Comparison of ENCODE assay signal across 17 cellular contexts in genomic region chr4:78070731-78071282, GRCh38. TPM values are rescaled to one million over a fixed set of nuclear protein-coding genes. Genes with fewer than 3 reads are reported as not detected.
A peak's percentile ranks its signal among the peaks of the same experiment; 100 is the strongest.
DNase-seq lines count a peak whose midpoint lies in the region; ATAC-seq and TF ChIP-seq lines count a peak whose summit lies in the region.
"Had no signal": no experiment of that assay in that cellular context is flagged by ENCODE, and none has a peak within 500 bp of the region (broad histone marks: within the 10 kb centered on the region; RNA-seq: fewer than 3 reads in every experiment).

No MANE protein-coding gene starts in this region.

- no peak overlapping the region for H3K27ac ChIP-seq in mammary epithelial cell (ENCODE audit: insufficient read depth, low read depth, low read length)
- no peak overlapping the region for H3K27ac ChIP-seq in breast epithelium
- H3K27ac ChIP-seq: 22Rv1, BLaER1 had no signal

- CTCF ChIA-PET in mammary epithelial cell (lab: Charles Lee; ENCODE audit: low non-redundant PET) (no interaction called here), WTC11 (lab: Charles Lee) (interaction anchor here (1.1 to 2.9 kb wide), 2 partner anchors 11 to 76 kb away, joined by 4 to 17 read pairs; no protein-coding TSS in a partner anchor)

- DNase-seq in mammary epithelial cell (peak; percentile 11), breast epithelium (ENCODE audit: low spot score in 2 of 2) (no peak), WTC11 (ENCODE audit: low spot score) (no peak), epithelial cell of esophagus (ENCODE audit: low read depth) (peak; percentile 60), NCI-H774 (lab: John Stamatoyannopoulos, UW) (no peak), OCI-M2 (lab: John Stamatoyannopoulos, UW; ENCODE audit: unreplicated experiment) (no peak)
- DNase-seq: CD4-positive, alpha-beta memory T cell; DMS153; DMS79; GDM1; HFFc6 had no signal

- dilution Hi-C loops in mammary epithelial cell (cut with HindIII; ENCODE audit: low sequenced_read_pairs), result loop anchor here (25.0 kb wide), 1 partner anchor 441 kb away; no protein-coding TSS in a partner anchor

- no peaks in the 10 kb centered on the region for H3K36me3 ChIP-seq in mammary epithelial cell (ENCODE audit: insufficient read depth, low read length)
- H3K36me3 ChIP-seq in breast epithelium, result no peaks in the 10 kb centered on the region
- H3K36me3 ChIP-seq: BLaER1 had no signal

- no peaks in the 10 kb centered on the region for H4K20me1 ChIP-seq in mammary epithelial cell (ENCODE audit: insufficient read depth, low read length)
- H4K20me1 ChIP-seq: BLaER1 had no signal

- H3K4me1 Mint-ChIP-seq in WTC11 (peaks cover 57% of the 10 kb centered on the region), nephron (peaks cover 59% of the 10 kb centered on the region)
- H3K4me1 Mint-ChIP-seq: CD14-positive monocyte; CD4-positive, alpha-beta memory T cell had no signal

- H3K4me2 ChIP-seq in mammary epithelial cell (ENCODE audit: insufficient read depth, low read depth, low read length), result no peak overlapping the region
- H3K4me2 ChIP-seq: BLaER1 had no signal

- peak overlapping the region; percentile 28; the same call in 1 of the 2 replicates for H3K27ac Mint-ChIP-seq in WTC11
- H3K27ac Mint-ChIP-seq in nephron, result peak overlapping the region; percentile 39 to 84 (median 58)
- H3K27ac Mint-ChIP-seq: CD14-positive monocyte; CD4-positive, alpha-beta memory T cell; HFFc6 had no signal

- H3K4me3 Mint-ChIP-seq in WTC11, result no peak overlapping the region
- no peak overlapping the region for H3K4me3 Mint-ChIP-seq in nephron
- H3K4me3 Mint-ChIP-seq: CD14-positive monocyte; CD4-positive, alpha-beta memory T cell; HFFc6 had no signal

- no peak for TF ChIP-seq POLR2A in breast epithelium (IDR thresholded peaks at IDR 0.05)

- no peaks in the 10 kb centered on the region for H3K9me3 Mint-ChIP-seq in WTC11
- H3K9me3 Mint-ChIP-seq in nephron, result no peaks in the 10 kb centered on the region
- H3K9me3 Mint-ChIP-seq: CD4-positive, alpha-beta memory T cell; HFFc6 had no signal

- H3K4me1 ChIP-seq in mammary epithelial cell (ENCODE audit: insufficient read depth, low read length) (peaks cover 8% of the 10 kb centered on the region), breast epithelium (no peaks in the 10 kb centered on the region)
- H3K4me1 ChIP-seq: BLaER1 had no signal

- H3K79me2 ChIP-seq in mammary epithelial cell (ENCODE audit: insufficient read depth, low read length), result no peaks in the 10 kb centered on the region

- intact Hi-C loops in mammary epithelial cell (cut with micrococcal nuclease), result no loop called here
- intact Hi-C loops in breast epithelium (cut with DNase I; ENCODE audit: low total_unique reads), result no loop called here

- BruUV-seq in mammary epithelial cell (replicated peaks; lab: Mats Ljungman, UMichigan), result no TSS peak

- no peak overlapping the region for H2AFZ ChIP-seq in mammary epithelial cell (ENCODE audit: low read depth, low read length)

- H3K36me3 Mint-ChIP-seq in WTC11, result peaks cover 29% of the 10 kb centered on the region
- peaks cover 32% of the 10 kb centered on the region for H3K36me3 Mint-ChIP-seq in nephron (ENCODE audit: low read depth)
- H3K36me3 Mint-ChIP-seq: CD14-positive monocyte; CD4-positive, alpha-beta memory T cell had no signal

- H3K27me3 Mint-ChIP-seq in WTC11 (ENCODE audit: low read depth) (no peaks in the 10 kb centered on the region), nephron (ENCODE audit: low read depth) (no peaks in the 10 kb centered on the region)

- ATAC-seq in WTC11, result no peak
- no peak for ATAC-seq in GM21723 (IDR thresholded peaks at IDR 0.05; ENCODE audit: unreplicated experiment)
- ATAC-seq: HCT116 had no signal

- H3K9me3 ChIP-seq in mammary epithelial cell (replicated peaks; ENCODE audit: insufficient read depth, low read length), result no peaks in the 10 kb centered on the region
- H3K9me3 ChIP-seq in breast epithelium, result no peaks in the 10 kb centered on the region
- H3K9me3 ChIP-seq: BLaER1 had no signal

- POLR2A ChIA-PET in WTC11 (lab: Charles Lee), result no interaction called here

- WGBS in mammary epithelial cell (ENCODE audit: low coverage, missing lambda C conversion rate), result 78% methylated on average over 2 of the region's 2 CpGs

- H3K27me3 ChIP-seq in mammary epithelial cell (ENCODE audit: insufficient read depth, low read length) (no peaks in the 10 kb centered on the region), breast epithelium (no peaks in the 10 kb centered on the region)
- H3K27me3 ChIP-seq: BLaER1 had no signal

- in situ Hi-C loops in mammary epithelial cell (cut with MboI; ENCODE audit: low sequenced_read_pairs in 2 of 2), result loop anchor here (25.0 kb wide), 1 partner anchor 441 kb away; no protein-coding TSS in a partner anchor

- TF ChIP-seq CTCF in mammary epithelial cell (conservative IDR thresholded peaks at IDR 0.05 in 1 of 2, IDR thresholded peaks at IDR 0.05 in 1 of 2; ENCODE audit: extremely low read depth in 1 of 2, insufficient read depth in 1 of 2, low read depth in 1 of 2, low read length in 2 of 2), result no peak
- no peak for TF ChIP-seq CTCF in breast epithelium (IDR thresholded peaks at IDR 0.05)
- TF ChIP-seq CTCF in WTC11 (IDR thresholded peaks at IDR 0.05), result no peak
- TF ChIP-seq CTCF in epithelial cell of esophagus (IDR thresholded peaks at IDR 0.05; ENCODE audit: insufficient read depth, low read depth, low read length, missing control alignments), result no peak
- TF ChIP-seq CTCF in nephron (IDR thresholded peaks at IDR 0.05; ENCODE audit: unreplicated experiment in 3 of 3), result no peak

- no peak overlapping the region for H3K9ac ChIP-seq in mammary epithelial cell (ENCODE audit: insufficient read depth, low read length)
- H3K9ac ChIP-seq: BLaER1 had no signal

- H3K4me3 ChIP-seq in mammary epithelial cell (replicated peaks in 1 of 3; ENCODE audit: insufficient read depth in 1 of 3, low read depth in 2 of 3, low read length in 3 of 3), result no peak overlapping the region
- H3K4me3 ChIP-seq in breast epithelium, result no peak overlapping the region
- no peak overlapping the region for H3K4me3 ChIP-seq in epithelial cell of esophagus (ENCODE audit: low read length)
- H3K4me3 ChIP-seq: BLaER1 had no signal

TF ChIP-seq in WTC11, 78 proteins besides CTCF, POLR2A, EP300 and RAD21 (continues in another document):
- TF ChIP-seq NFATC4 (CRISPR knock-in tag; IDR thresholded peaks at IDR 0.05) (no peak), ELF4 (CRISPR knock-in tag; IDR thresholded peaks at IDR 0.05; ENCODE audit: low read depth) (no peak), E2F5 (CRISPR knock-in tag; IDR thresholded peaks at IDR 0.05) (no peak), PREB (CRISPR knock-in tag; IDR thresholded peaks at IDR 0.05; ENCODE audit: borderline replicate concordance) (no peak), SP1 (CRISPR knock-in tag; conservative IDR thresholded peaks at IDR 0.05) (no peak), ZNF671 (CRISPR knock-in tag; IDR thresholded peaks at IDR 0.05) (no peak), GRHL2 (CRISPR knock-in tag; IDR thresholded peaks at IDR 0.05; ENCODE audit: insufficient replicate concordance, severe bottlenecking) (no peak), IRF1 (CRISPR knock-in tag; IDR thresholded peaks at IDR 0.05) (no peak), ZNF425 (CRISPR knock-in tag; conservative IDR thresholded peaks at IDR 0.05) (no peak), ZNF138 (CRISPR knock-in tag; conservative IDR thresholded peaks at IDR 0.05) (no peak), GABPB1 (CRISPR knock-in tag; IDR thresholded peaks at IDR 0.05) (no peak), TCF7 (CRISPR knock-in tag; IDR thresholded peaks at IDR 0.05; ENCODE audit: low read depth) (no peak), RELA (CRISPR knock-in tag; IDR thresholded peaks at IDR 0.05; ENCODE audit: borderline replicate concordance) (no peak)

RNA-seq across cellular contexts. Expression of gene FRAS1, which starts 13.7 kb away (rescaled TPM):
- 10 to 100 TPM; 18.6 to 55.8 TPM for total RNA-seq in mammary epithelial cell
- 5.2 TPM for polyA plus RNA-seq in mammary epithelial cell
- polyA minus RNA-seq in mammary epithelial cell, result 53.1 TPM
- total RNA-seq in breast epithelium, result 1 to 10 TPM; 4.9 to 7.5 (median 6.6) TPM
- total RNA-seq in WTC11 (2021), result 77.8 to 82.0 TPM (median 78.1 TPM) in 3 replicates
- total RNA-seq: CD4-positive, alpha-beta memory T cell had no signal
- polyA plus RNA-seq: CD14-positive monocyte; CD4-positive, alpha-beta memory T cell had no signal

Comparison
In these comparisons a context has a peak if more than half of its experiments do, and no peak if none do; other contexts are left out.
1. DNase-seq: peak in mammary epithelial cell (single experiment) and epithelial cell of esophagus (single experiment); none in breast epithelium (0 of 2), WTC11 (single experiment), NCI-H774 (single experiment) and OCI-M2 (single experiment).